In genomic region chr10:118568327-118568848, GRCh38 we compare ENCODE assay signal across 8 cellular contexts. TPM values are rescaled to one million over a fixed set of nuclear protein-coding genes. Genes with fewer than 3 reads are reported as not detected.
DNase-seq lines count a peak whose midpoint lies in the region; ATAC-seq, FAIRE-seq and TF ChIP-seq lines count a peak whose summit lies in the region.

No MANE protein-coding gene starts in this region.

- WGBS in mesenchymal stem cell = 74% methylated on average over 3 of the region's 10 CpGs
- 8 to 21% (median 17%) methylated on average over 10 of the region's 10 CpGs for WGBS in stomach, 5 donors

- H4K91ac ChIP-seq in mesenchymal stem cell (ENCODE audit: low read length) = no peak overlapping the region

- H3K14ac ChIP-seq in mesenchymal stem cell (ENCODE audit: low read length in 2 of 2) = no peak overlapping the region

- no peaks in the 10 kb centered on the region for H3K36me3 ChIP-seq in effector memory CD4-positive, alpha-beta T cell (ENCODE audit: control insufficient read depth, insufficient read depth, low read length)
- H3K36me3 ChIP-seq in mesenchymal stem cell (ENCODE audit: control insufficient read depth in 1 of 2, insufficient read depth in 2 of 2, low read depth in 1 of 2, low read length in 2 of 2) (no peaks in the 10 kb centered on the region), stomach (no peaks in the 10 kb centered on the region)

- H3K27me3 ChIP-seq in AG04450 (ENCODE audit: control insufficient read depth, insufficient read depth, low read length) (peaks cover 17% of the 10 kb centered on the region), mesenchymal stem cell (ENCODE audit: control insufficient read depth in 1 of 2, insufficient read depth in 1 of 2, low read length in 2 of 2) (peaks cover 12 to 25% of the 10 kb centered on the region in 2 experiments), stomach (peaks cover 0 to 7% (median 0%) of the 10 kb centered on the region in 3 donors)
- H3K27me3 ChIP-seq in effector memory CD4-positive, alpha-beta T cell (replicated peaks; ENCODE audit: control insufficient read depth, insufficient read depth, low read length, poor library complexity, severe bottlenecking) = no peaks in the 10 kb centered on the region

- H3K18ac ChIP-seq in mesenchymal stem cell (ENCODE audit: low read depth in 1 of 2, low read length in 2 of 2) = no peak overlapping the region

- H3K4me3 ChIP-seq in AG04450 (ENCODE audit: low read depth, low read length) = peak overlapping the region; percentile 35
- H3K4me3 ChIP-seq in effector memory CD4-positive, alpha-beta T cell (ENCODE audit: insufficient read depth, low read depth, low read length, poor library complexity, severe bottlenecking) = no peak overlapping the region
- H3K4me3 ChIP-seq in mesenchymal stem cell (ENCODE audit: insufficient read depth in 1 of 2, low read depth in 1 of 2, low read length in 2 of 2) = peak overlapping the region in 1 of 2 experiments; percentile 6
- peak overlapping the region in 2 of 4 donors; percentile 7 to 13 for H3K4me3 ChIP-seq in stomach

- H3K4ac ChIP-seq in mesenchymal stem cell (ENCODE audit: low read depth in 1 of 2, low read length in 2 of 2) = no peak overlapping the region

- no peak overlapping the region for H4K8ac ChIP-seq in mesenchymal stem cell (ENCODE audit: low read length)

- no peak overlapping the region for H2AK5ac ChIP-seq in mesenchymal stem cell (ENCODE audit: low read length, severe bottlenecking)

- DNase-seq in AG04450 (ENCODE audit: low read depth, low spot score) (peak; percentile 10), GM12892 (ENCODE audit: insufficient read length) (peak; percentile 28), NCI-H146 (lab: John Stamatoyannopoulos, UW) (peak; percentile 48), mesenchymal stem cell (peak; percentile 65), stomach (no peak)
- DNase-seq in activated CD4-positive, alpha-beta T cell treated with anti-CD3 and anti-CD28 coated beads for 48 hours = peak; percentile 60
- DNase-seq in effector memory CD4-positive, alpha-beta T cell = peak; percentile 6 to 44 (median 6)

- no peak overlapping the region for H2BK120ac ChIP-seq in mesenchymal stem cell (ENCODE audit: low read depth, low read length)

- H3K27ac ChIP-seq in AG04450 (ENCODE audit: low read depth, low read length) (no peak overlapping the region), mesenchymal stem cell (ENCODE audit: low read length, poor library complexity, severe bottlenecking) (no peak overlapping the region), stomach (peak overlapping the region in 1 of 5 donors; percentile 79)
- no peak overlapping the region for H3K27ac ChIP-seq in effector memory CD4-positive, alpha-beta T cell (ENCODE audit: insufficient read depth, low read length, poor library complexity, severe bottlenecking)

- TF ChIP-seq POLR2A in GM12892 (IDR thresholded peaks at IDR 0.05; ENCODE audit: low read depth, low read length) = no peak
- no peak for TF ChIP-seq POLR2A in stomach (IDR thresholded peaks at IDR 0.05)

- POLR2A ChIA-PET in AG04450 (lab: Yijun Ruan, JAX) = interaction anchor here (0.5 to 1.0 kb wide), 4 partner anchors 185 to 507 kb away, joined by 3 to 7 read pairs (median 4); partner anchors contain the start of gene CACUL1

- no peak overlapping the region for H3K4me2 ChIP-seq in mesenchymal stem cell (ENCODE audit: low read length, poor library complexity, severe bottlenecking)

- no peak overlapping the region for H3K23ac ChIP-seq in mesenchymal stem cell (ENCODE audit: low read length in 2 of 2)

- no peak for TF ChIP-seq EP300 in stomach (IDR thresholded peaks at IDR 0.05)

- no peak overlapping the region for H2BK5ac ChIP-seq in mesenchymal stem cell (ENCODE audit: low read depth, low read length, poor library complexity, severe bottlenecking)

- H2BK12ac ChIP-seq in mesenchymal stem cell (ENCODE audit: low read length in 2 of 2) = no peak overlapping the region

- H3K79me1 ChIP-seq in mesenchymal stem cell (replicated peaks; ENCODE audit: low read length, poor library complexity, severe bottlenecking) = no peaks in the 10 kb centered on the region

- FAIRE-seq in GM12892 (lab: Jason Lieb, UNC) = peak; percentile 56

- no peak overlapping the region for H2BK15ac ChIP-seq in mesenchymal stem cell (ENCODE audit: low read depth, poor library complexity, severe bottlenecking)

- H3K9ac ChIP-seq in mesenchymal stem cell (ENCODE audit: low read length) = peak overlapping the region; percentile 78

- no peak for ATAC-seq in HG02623 (IDR thresholded peaks at IDR 0.05; ENCODE audit: unreplicated experiment)

- CTCF ChIA-PET in AG04450 (lab: Charles Lee) = interaction anchor here (0.6 to 5.1 kb wide), 55 partner anchors 10 to 631 kb away, joined by 3 to 175 read pairs (median 5); partner anchors contain the start of gene CACUL1

- intact Hi-C loops in stomach (cut with DNase I; ENCODE audit: low total_unique reads) = loop anchor here (5.0 kb wide), 1 partner anchor 144 kb away; no protein-coding TSS in a partner anchor

- H2AFZ ChIP-seq in mesenchymal stem cell (ENCODE audit: low read depth, low read length) = no peak overlapping the region

- H3K9me3 ChIP-seq in AG04450 (ENCODE audit: control insufficient read depth, insufficient read depth, low read length) (no peaks in the 10 kb centered on the region), mesenchymal stem cell (ENCODE audit: control insufficient read depth, low read length) (no peaks in the 10 kb centered on the region), stomach (no peaks in the 10 kb centered on the region)
- no peaks in the 10 kb centered on the region for H3K9me3 ChIP-seq in effector memory CD4-positive, alpha-beta T cell (ENCODE audit: control insufficient read depth, low read length)

- TF ChIP-seq CTCF in AG04450 (IDR thresholded peaks at IDR 0.05; ENCODE audit: low read depth, low read length) (peak; percentile 80), stomach (IDR thresholded peaks at IDR 0.05) (peak in 5 of 7 experiments; percentile 78 to 95 (median 88))

- H3K4me1 ChIP-seq in effector memory CD4-positive, alpha-beta T cell (ENCODE audit: control insufficient read depth, insufficient read depth, low read length, poor library complexity, severe bottlenecking) = peaks cover 3% of the 10 kb centered on the region
- no peaks in the 10 kb centered on the region for H3K4me1 ChIP-seq in mesenchymal stem cell (ENCODE audit: control insufficient read depth, insufficient read depth, low read depth, low read length)
- peaks cover 0 to 48% (median 31%) of the 10 kb centered on the region in 4 donors for H3K4me1 ChIP-seq in stomach

RNA-seq across cellular contexts. Expression of gene PRLHR, which starts 27.1 kb away (rescaled TPM):
- polyA plus RNA-seq in AG04450 (2011; rRNA removed) (not detected in 2 replicates), stomach (under 1 TPM in 1 of 3 donors, not detected in 2; 0.05 TPM)
- not detected in 2 replicates for polyA minus RNA-seq in AG04450 (2011; rRNA and poly(A)+ RNA removed)
- polyA plus RNA-seq in GM12892 (2012; ENCODE audit: missing spikeins) = not detected
- polyA plus RNA-seq in mesenchymal stem cell (2013, experiment 1 of 2) = not detected
- not detected for polyA plus RNA-seq in mesenchymal stem cell (2013, experiment 2 of 2)
- under 1 TPM in 3 of 5 donors, not detected in 2; under 0.01 to 0.43 (median 0.37) TPM for total RNA-seq in stomach
